Comparison of ENCODE assay signal across 2 cellular contexts in genomic region chr22:38035530-38035885, GRCh38.
TF ChIP-seq lines count a peak whose summit lies in the region.

No MANE protein-coding gene starts in this region.

TF ChIP-seq in HCT116, 20 proteins besides CTCF, POLR2A, EP300 and RAD21 (continued from another document):
- TF ChIP-seq ATF3 (IDR thresholded peaks at IDR 0.05), result no peak
- no peak for TF ChIP-seq POLR2AphosphoS5 (IDR thresholded peaks at IDR 0.05; ENCODE audit: low read depth, low read length)
- no peak for TF ChIP-seq REST (IDR thresholded peaks at IDR 0.05; ENCODE audit: low read depth)
- no peak for TF ChIP-seq ZBTB33 (IDR thresholded peaks at IDR 0.05; ENCODE audit: extremely low read depth, insufficient replicate concordance, low read length)
- no peak for TF ChIP-seq EZH2phosphoT487 (IDR thresholded peaks at IDR 0.05; ENCODE audit: borderline replicate concordance)
- no peak for TF ChIP-seq JUND (IDR thresholded peaks at IDR 0.05)
- no peak for TF ChIP-seq ELF1 (IDR thresholded peaks at IDR 0.05; ENCODE audit: borderline replicate concordance, low read depth)
- no peak for TF ChIP-seq MAX (IDR thresholded peaks at IDR 0.05)

TF ChIP-seq in WTC11, 78 proteins besides CTCF, POLR2A, EP300 and RAD21 (continued from another document):
- TF ChIP-seq STAT6 (CRISPR knock-in tag; conservative IDR thresholded peaks at IDR 0.05; ENCODE audit: low read depth) (no peak), PRDM15 (CRISPR knock-in tag; IDR thresholded peaks at IDR 0.05) (no peak), NFYB (CRISPR knock-in tag; conservative IDR thresholded peaks at IDR 0.05; ENCODE audit: low read depth) (no peak), HMGA2 (CRISPR knock-in tag; IDR thresholded peaks at IDR 0.05) (no peak), TCF7 (CRISPR knock-in tag; IDR thresholded peaks at IDR 0.05; ENCODE audit: low read depth) (no peak)
